ENCODE assay signal across 22 cellular contexts in the genomic region with DNA sequence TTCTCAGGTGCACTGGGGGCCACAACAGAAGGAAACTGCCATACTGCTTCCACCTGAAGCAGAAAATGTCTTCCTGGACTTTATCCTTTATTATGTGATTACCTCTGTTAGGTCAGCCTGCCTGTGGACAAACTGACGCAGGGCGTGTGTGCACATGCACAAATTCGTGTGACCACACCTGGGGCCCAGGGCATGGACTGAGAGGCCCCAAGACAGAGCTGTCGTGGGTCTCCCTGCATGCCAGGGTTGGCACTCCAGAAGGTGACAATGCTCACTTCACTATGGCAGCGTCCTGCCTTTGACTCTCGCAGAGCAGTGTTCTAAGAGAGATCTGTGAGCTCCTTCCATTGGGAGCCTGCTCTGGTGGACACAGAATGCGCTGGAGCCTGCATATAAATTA. TPM values are rescaled to one million over a fixed set of nuclear protein-coding genes. Genes with fewer than 3 reads are reported as not detected.
A peak's percentile ranks its signal among the peaks of the same experiment; 100 is the strongest.
DNase-seq lines count a peak whose midpoint lies in the region; FAIRE-seq and TF ChIP-seq lines count a peak whose summit lies in the region.
"Had no signal": no experiment of that assay in that cellular context is flagged by ENCODE, and none has a peak within 500 bp of the region (broad histone marks: within the 10 kb centered on the region; RNA-seq: fewer than 3 reads in every experiment).

No MANE protein-coding gene starts in this region.

- WGBS in H1 (ENCODE audit: extremely low coverage in 1 of 2, insufficient coverage in 1 of 2, insufficient read length in 1 of 2, insufficient replicate concordance in 2 of 2, low coverage in 1 of 2, low lambda C conversion rate in 2 of 2, missing lambda C conversion rate in 1 of 2), 2 experiments = 88% methylated on average over 7 of the region's 7 CpGs; no CpG with 5 or more reads in 1 of the 2 experiments
- WGBS in stomach, 5 donors = 56 to 78% (median 65%) methylated on average over 7 of the region's 7 CpGs

- H2BK15ac ChIP-seq in H1 (ENCODE audit: low read length) = no peak overlapping the region

- H3K4me1 Mint-ChIP-seq in HFFc6 (ENCODE audit: low read depth) = peaks cover 45% of the 10 kb centered on the region

- FAIRE-seq in H1 (lab: Jason Lieb, UNC) = no peak
- FAIRE-seq: GM19239 had no signal

- POLR2A ChIA-PET in RWPE1 (lab: Yijun Ruan, JAX; ENCODE audit: low non-redundant PET) (no interaction called here), H1 (lab: Charles Lee; ENCODE audit: partially characterized antibody) (interaction anchor here (0.8 to 2.2 kb wide), 6 partner anchors 9 to 418 kb away, joined by 3 to 6 read pairs (median 4); a partner anchor contains a TSS)

- TF ChIP-seq EP300 in H1 (IDR thresholded peaks at IDR 0.05; ENCODE audit: borderline replicate concordance in 1 of 2, low read depth in 2 of 2, low read length in 2 of 2) (no peak), stomach (IDR thresholded peaks at IDR 0.05) (no peak)

- CTCF ChIA-PET in RWPE1 (lab: Yijun Ruan, JAX) (no interaction called here), H1 (lab: Charles Lee; ENCODE audit: partially characterized antibody) (interaction anchor here (0.7 to 2.0 kb wide), 6 partner anchors 11 to 56 kb away, joined by 3 to 11 read pairs (median 4); no protein-coding TSS in a partner anchor)

- H3K9ac ChIP-seq in H1 (replicated peaks in 1 of 4; ENCODE audit: extremely low read depth in 1 of 4, low read depth in 3 of 4, low read length in 3 of 4) = no peak overlapping the region
- peak overlapping the region; percentile 68 for H3K9ac ChIP-seq in mucosa of stomach (ENCODE audit: low read length)

- H3K14ac ChIP-seq in H1 (ENCODE audit: insufficient read length) = no peak overlapping the region

- no peak overlapping the region for H2AK5ac ChIP-seq in H1 (ENCODE audit: low read depth, low read length)

- TF ChIP-seq CTCF in RWPE1 (conservative IDR thresholded peaks at IDR 0.05; ENCODE audit: low read depth) (no peak), H1 (IDR thresholded peaks at IDR 0.05; ENCODE audit: control extremely low read depth in 1 of 3, insufficient read depth in 1 of 3, low read depth in 1 of 3, low read length in 3 of 3) (no peak), stomach (IDR thresholded peaks at IDR 0.05) (no peak), HFFc6 (IDR thresholded peaks at IDR 0.05) (no peak)

- no peak overlapping the region for H3K4me2 ChIP-seq in H1 (ENCODE audit: insufficient read depth in 1 of 2, low read depth in 2 of 2, low read length in 2 of 2)

- no peak overlapping the region for H3K23ac ChIP-seq in H1 (ENCODE audit: insufficient read length)

- no peak overlapping the region for H4K8ac ChIP-seq in H1 (ENCODE audit: extremely low read depth, insufficient read depth, low read length)

- H2AFZ ChIP-seq in H1 (ENCODE audit: low read length) = no peak overlapping the region

- no peaks in the 10 kb centered on the region; the same call in 1 of the 2 replicates for H3K27me3 Mint-ChIP-seq in HFFc6 (ENCODE audit: insufficient read depth)

- H3K79me2 ChIP-seq in H1 (ENCODE audit: control insufficient read depth in 1 of 2, insufficient read depth in 2 of 2, low read length in 2 of 2) = peaks cover 5 to 75% of the 10 kb centered on the region in 2 experiments

- H3K36me3 ChIP-seq in H1 (ENCODE audit: control insufficient read depth in 2 of 4, insufficient read depth in 4 of 4, low read length in 3 of 4) (peaks cover 2 to 12% (median 4%) of the 10 kb centered on the region in 4 experiments; a peak in 6 of 8 replicates), mucosa of stomach (ENCODE audit: control insufficient read depth, insufficient read depth, low read length) (peaks cover 11% of the 10 kb centered on the region), stomach (peaks cover 23 to 41% (median 33%) of the 10 kb centered on the region in 4 donors)

- no peak overlapping the region for H2BK120ac ChIP-seq in H1 (replicated peaks; ENCODE audit: low read depth, low read length)

- H3K36me3 Mint-ChIP-seq in HFFc6 (ENCODE audit: low read depth) = peaks cover 21% of the 10 kb centered on the region

- H3K23me2 ChIP-seq in H1 (ENCODE audit: low read depth, low read length) = no peaks in the 10 kb centered on the region; the same call in 1 of the 2 replicates

- no peak overlapping the region for H4K91ac ChIP-seq in H1 (replicated peaks; ENCODE audit: insufficient read length, low read length)

- H3K27me3 ChIP-seq in H1 (replicated peaks in 1 of 4; ENCODE audit: control insufficient read depth in 3 of 4, extremely low read depth in 1 of 4, insufficient read depth in 3 of 4, low read length in 3 of 4) = no peaks in the 10 kb centered on the region
- H3K27me3 ChIP-seq in mucosa of stomach (ENCODE audit: control insufficient read depth, insufficient read depth, low read length) = no peaks in the 10 kb centered on the region
- no peaks in the 10 kb centered on the region for H3K27me3 ChIP-seq in stomach
- H3K27me3 ChIP-seq: tibial nerve had no signal

- DNase-seq in RWPE1 (ENCODE audit: low spot score) (no peak), H1 (ENCODE audit: low read depth in 1 of 2, low spot score in 2 of 2) (no peak), stomach (no peak), NOMO-1 (lab: John Stamatoyannopoulos, UW; ENCODE audit: unreplicated experiment in 2 of 2) (no peak), CD1c-positive myeloid dendritic cell (ENCODE audit: extremely low spot score) (no peak), anterior cingulate cortex (lab: John Stamatoyannopoulos, UW) (no peak), HFFc6 (no peak)
- DNase-seq: activated CD4-positive, alpha-beta T cell treated with anti-CD3 and anti-CD28 coated beads, Interleukin-2, amount 50 U/mL, for 4 hours; activated T-cell treated with anti-CD3 and anti-CD28 coated beads, Interleukin-2, amount 50 U/mL, for 48 hours; C1 segment of cervical spinal cord; DND-41; foreskin fibroblast; IMR-90; mammary epithelial cell; NCI-H1048; NCI-H2107; NCI-H69; occipital lobe; stimulated activated CD4-positive, alpha-beta T cell treated with anti-CD3 and anti-CD28 coated beads, Interleukin-4, amount 100 ng/mL, for 4 hours had no signal

- H3K56ac ChIP-seq in H1 (replicated peaks; ENCODE audit: insufficient read length, low read depth, low read length) = no peak overlapping the region

- intact Hi-C loops in stomach (cut with DNase I; ENCODE audit: low total_unique reads) = no loop called here

- H3K4me3 Mint-ChIP-seq in HFFc6 = no peak overlapping the region

- TF ChIP-seq POLR2A in H1 (IDR thresholded peaks at IDR 0.05; ENCODE audit: control extremely low read depth in 1 of 2, low read depth in 2 of 2, low read length in 2 of 2) = no peak
- no peak for TF ChIP-seq POLR2A in stomach (IDR thresholded peaks at IDR 0.05)

- peaks cover 32% of the 10 kb centered on the region for H3K79me1 ChIP-seq in H1 (ENCODE audit: low read depth, low read length)

- H3K27ac Mint-ChIP-seq in HFFc6 = no peak overlapping the region

- H3K9me3 Mint-ChIP-seq in HFFc6 = no peaks in the 10 kb centered on the region

- no peak overlapping the region for H4K5ac ChIP-seq in H1 (ENCODE audit: insufficient read length, low read depth, low read length)

- H3K4me3 ChIP-seq in H1 (ENCODE audit: extremely low read depth in 1 of 4, insufficient read depth in 2 of 4, low read depth in 3 of 4, low read length in 4 of 4) (no peak overlapping the region), mucosa of stomach (ENCODE audit: low read length) (no peak overlapping the region), stomach (no peak overlapping the region)
- H3K4me3 ChIP-seq: tibial nerve had no signal

- H4K20me1 ChIP-seq in H1 (replicated peaks in 1 of 2; ENCODE audit: control insufficient read depth in 1 of 2, insufficient read depth in 2 of 2, low read length in 2 of 2) = peaks cover 25 to 35% of the 10 kb centered on the region in 2 experiments

- H3K9me3 ChIP-seq in H1 (ENCODE audit: insufficient read depth in 2 of 2, low read depth in 1 of 2, low read length in 1 of 2) (no peaks in the 10 kb centered on the region), mucosa of stomach (ENCODE audit: control insufficient read depth, low read length) (no peaks in the 10 kb centered on the region), stomach (no peaks in the 10 kb centered on the region)
- H3K9me3 ChIP-seq: tibial nerve had no signal

- H3K18ac ChIP-seq in H1 (ENCODE audit: extremely low read depth, low read length) = no peak overlapping the region

- no peak overlapping the region for H2BK5ac ChIP-seq in H1 (ENCODE audit: low read depth, low read length)

- no peak overlapping the region for H2BK12ac ChIP-seq in H1 (ENCODE audit: low read depth, low read length)

- H3K4ac ChIP-seq in H1 (replicated peaks; ENCODE audit: insufficient read length, low read depth, low read length) = peak overlapping the region; percentile 11

- H3K4me1 ChIP-seq in H1 (replicated peaks in 1 of 4; ENCODE audit: control insufficient read depth in 3 of 4, insufficient read depth in 4 of 4, low read length in 3 of 4) = peaks cover 5 to 14% (median 7%) of the 10 kb centered on the region in 4 experiments; a peak in 5 of 7 replicates
- H3K4me1 ChIP-seq in mucosa of stomach (ENCODE audit: control insufficient read depth, insufficient read depth, low read length) = peaks cover 97% of the 10 kb centered on the region
- peaks cover 72 to 98% (median 86%) of the 10 kb centered on the region in 4 donors for H3K4me1 ChIP-seq in stomach

- no peak for TF ChIP-seq RAD21 in H1 (IDR thresholded peaks at IDR 0.05 in 1 of 2, conservative IDR thresholded peaks at IDR 0.05 in 1 of 2; ENCODE audit: low read depth in 2 of 2, low read length in 2 of 2)

- H2BK20ac ChIP-seq in H1 (ENCODE audit: low read length) = no peak overlapping the region

- peak overlapping the region; percentile 81 for H3K27ac ChIP-seq in RWPE1
- H3K27ac ChIP-seq in H1 (ENCODE audit: low read depth, low read length) = no peak overlapping the region
- peak overlapping the region; percentile 84 to 92 (median 90) for H3K27ac ChIP-seq in stomach

RNA-seq across cellular contexts. Expression of a gene that starts 34.5 kb away (rescaled TPM):
- 41.3 and 44.4 TPM in 2 replicates for total RNA-seq in H1 (2021; fragmentation: NEBNext Ultra II Directional; extraction: Animal tissue kit (Norgen Biotek cat#: 25700))
- polyA plus RNA-seq in H1 (2011; rRNA removed) (29.5 and 41.5 TPM in 2 replicates), stomach (10 to 100 TPM; 84.2 to 88.7 (median 84.5) TPM)
- 57.2 TPM for polyA plus RNA-seq in H1 (2011; cell fraction: cytosol; rRNA removed)
- 37.1 TPM for polyA plus RNA-seq in H1 (2011; cell fraction: nucleus; rRNA removed)
- polyA plus RNA-seq in H1 (2012, experiment 1 of 2) = 50.0 to 59.6 TPM (median 58.4 TPM) in 4 replicates
- 27.9 TPM for polyA plus RNA-seq in H1 (2012, experiment 2 of 2)
- 39.5 TPM for polyA plus RNA-seq in H1 (2013, experiment 1 of 2)
- 41.8 TPM for polyA plus RNA-seq in H1 (2013, experiment 2 of 2)
- 20.6 and 38.9 TPM in 2 replicates for polyA minus RNA-seq in H1 (2011; rRNA and poly(A)+ RNA removed)
- 12.0 TPM for polyA minus RNA-seq in H1 (2011; cell fraction: cytosol; rRNA and poly(A)+ RNA removed)
- 55.5 TPM for polyA minus RNA-seq in H1 (2011; cell fraction: nucleus; rRNA and poly(A)+ RNA removed)
- 10 to 100 TPM in 4 of 5 donors, 1 to 10 TPM in 1; 2.9 to 55.3 (median 38.4) TPM for total RNA-seq in stomach
- 10 to 100 TPM; 21.3 to 27.9 (median 27.2) TPM for total RNA-seq in HFFc6 (2021; fragmentation: NEBNext Ultra II Directional; extraction: Animal tissue kit (Norgen Biotek cat#: 25700))

RNA-seq across cellular contexts. Expression of a gene that starts 37.4 kb away (rescaled TPM):
- 45.8 and 46.9 TPM in 2 replicates for total RNA-seq in H1 (2021; fragmentation: NEBNext Ultra II Directional; extraction: Animal tissue kit (Norgen Biotek cat#: 25700))
- polyA plus RNA-seq in H1 (2011; rRNA removed) (27.3 and 47.8 TPM in 2 replicates), stomach (100 to 1,000 TPM in 1 of 3 donors, 10 to 100 TPM in 2; 35.0 to 193 (median 49.2) TPM)
- polyA plus RNA-seq in H1 (2011; cell fraction: cytosol; rRNA removed) = 30.9 TPM
- 332 TPM for polyA plus RNA-seq in H1 (2011; cell fraction: nucleus; rRNA removed)
- 36.4 to 64.7 TPM (median 55.9 TPM) in 4 replicates for polyA plus RNA-seq in H1 (2012, experiment 1 of 2)
- polyA plus RNA-seq in H1 (2012, experiment 2 of 2) = 42.2 TPM
- polyA plus RNA-seq in H1 (2013, experiment 1 of 2) = 15.7 TPM
- polyA plus RNA-seq in H1 (2013, experiment 2 of 2) = 14.2 TPM
- 19.1 and 33.7 TPM in 2 replicates for polyA minus RNA-seq in H1 (2011; rRNA and poly(A)+ RNA removed)
- 16.9 TPM for polyA minus RNA-seq in H1 (2011; cell fraction: cytosol; rRNA and poly(A)+ RNA removed)
- 58.1 TPM for polyA minus RNA-seq in H1 (2011; cell fraction: nucleus; rRNA and poly(A)+ RNA removed)
- total RNA-seq in stomach = 100 to 1,000 TPM in 4 of 5 donors, 10 to 100 TPM in 1; 50.9 to 653 (median 247) TPM
- 1 to 10 TPM; 5.3 to 7.6 (median 5.8) TPM for total RNA-seq in HFFc6 (2021; fragmentation: NEBNext Ultra II Directional; extraction: Animal tissue kit (Norgen Biotek cat#: 25700))
